ENCODE assay signal across 1 cellular context in genomic region chr19:11963566-11964355, GRCh38.
TF ChIP-seq lines count a peak whose summit lies in the region.

No MANE protein-coding gene starts in this region.

TF ChIP-seq in K562, 482 proteins besides CTCF, POLR2A, EP300 and RAD21 (continued from another document):
- TF ChIP-seq ETS1 (conservative IDR thresholded peaks at IDR 0.05; ENCODE audit: control insufficient read depth, low read depth, low read length) (no peak), PHF21A (IDR thresholded peaks at IDR 0.05; ENCODE audit: borderline replicate concordance, low read depth) (no peak), POLR2H (tag; IDR thresholded peaks at IDR 0.05; ENCODE audit: low read depth) (no peak), HINFP (tag; conservative IDR thresholded peaks at IDR 0.05; ENCODE audit: low read depth) (no peak), POLR2AphosphoS5 (IDR thresholded peaks at IDR 0.05; ENCODE audit: control insufficient read depth, insufficient read depth, low read depth, low read length) (no peak), KAT2B (IDR thresholded peaks at IDR 0.05; ENCODE audit: low read depth, low read length) (no peak), CXXC5 (CRISPR knock-in tag; IDR thresholded peaks at IDR 0.05) (no peak), PML (IDR thresholded peaks at IDR 0.05; ENCODE audit: low read length) (no peak), YY1 (IDR thresholded peaks at IDR 0.05; ENCODE audit: borderline replicate concordance in 1 of 3, control insufficient read depth in 1 of 3, extremely low read depth in 1 of 3, insufficient read depth in 3 of 3, insufficient read length in 1 of 3, insufficient replicate concordance in 2 of 3, low read depth in 1 of 3, low read length in 2 of 3) (no peak), RERE (CRISPR knock-in tag; IDR thresholded peaks at IDR 0.05; ENCODE audit: borderline replicate concordance) (no peak), MXD1 (CRISPR knock-in tag; IDR thresholded peaks at IDR 0.05; ENCODE audit: borderline replicate concordance, poor library complexity, severe bottlenecking) (no peak), NCOR1 (IDR thresholded peaks at IDR 0.05) (no peak)
